31 cellular contexts compared by ENCODE assay signal in the genomic region with DNA sequence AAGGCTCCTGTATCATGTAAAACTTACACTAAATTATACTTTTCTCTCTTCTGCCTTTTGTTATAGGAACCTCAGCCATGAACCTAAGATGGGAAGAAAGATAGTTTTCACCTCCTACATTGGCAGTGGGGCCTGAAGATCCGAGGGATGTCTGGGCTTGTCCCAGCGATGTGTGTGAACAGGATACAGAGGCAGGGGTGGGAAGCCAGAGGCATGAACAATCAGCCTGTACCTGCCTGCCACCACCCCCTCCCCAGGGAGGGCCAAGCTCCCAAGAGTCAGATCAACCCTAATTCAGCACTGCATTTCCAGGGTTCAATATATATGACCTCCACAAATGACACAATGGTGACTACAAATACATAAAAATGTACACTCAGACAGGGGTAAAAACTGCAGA. TPM values are rescaled to one million over a fixed set of nuclear protein-coding genes. Genes with fewer than 3 reads are reported as not detected.
A peak's percentile ranks its signal among the peaks of the same experiment; 100 is the strongest.
DNase-seq lines count a peak whose midpoint lies in the region; ATAC-seq and TF ChIP-seq lines count a peak whose summit lies in the region.
"Had no signal": no experiment of that assay in that cellular context is flagged by ENCODE, and none has a peak within 500 bp of the region (broad histone marks: within the 10 kb centered on the region; RNA-seq: fewer than 3 reads in every experiment).

No MANE protein-coding gene starts in this region.

- H3K23me2 ChIP-seq in H9 (ENCODE audit: insufficient read length, low read depth, low read length, poor library complexity, severe bottlenecking), result no peaks in the 10 kb centered on the region

- no peak overlapping the region for H4K91ac ChIP-seq in H9 (ENCODE audit: insufficient read length, low read depth, low read length)

- peaks cover 0 to 16% (median 0%) of the 10 kb centered on the region in 3 donors for H3K36me3 ChIP-seq in esophagus squamous epithelium
- no peaks in the 10 kb centered on the region for H3K36me3 ChIP-seq in PC-3 (ENCODE audit: low read depth, low read length)
- H3K36me3 ChIP-seq: brain microvascular endothelial cell, tibial artery had no signal

- no peak overlapping the region for H3K23ac ChIP-seq in H9 (ENCODE audit: insufficient read length, low read depth, low read length)

- no peak overlapping the region for H2BK12ac ChIP-seq in H9 (ENCODE audit: insufficient read length, low read depth, low read length)

- H3K9ac ChIP-seq in H9 (ENCODE audit: extremely low read depth, insufficient read length, low read length) (no peak overlapping the region), PC-3 (ENCODE audit: low read length) (no peak overlapping the region)
- H3K9ac ChIP-seq: GM23248, parathyroid adenoma had no signal

- H3K4me3 ChIP-seq in esophagus squamous epithelium (no peak overlapping the region), PC-3 (ENCODE audit: low read length) (no peak overlapping the region)
- H3K4me3 ChIP-seq: GM23248, tibial artery had no signal

- H3K9me3 Mint-ChIP-seq in H9 (no peaks in the 10 kb centered on the region), WTC11 (no peaks in the 10 kb centered on the region)
- no peaks in the 10 kb centered on the region for H3K9me3 Mint-ChIP-seq in stimulated activated memory B cell treated with anti-CD40 and anti-IgM and Interleukin-4, amounts not matched to agents 10 μg/mL and 1 μg/mL and 100 μg/mL, for 72 hours
- H3K9me3 Mint-ChIP-seq: activated T-helper 17 cell treated with anti-CD3 and anti-CD28 coated beads, Interleukin-2, amount 50 U/mL, for 72 hours; immature natural killer cell; nephron progenitor cell; stimulated activated naive CD8-positive, alpha-beta T cell treated with anti-CD3 and anti-CD28 coated beads, Interleukin-15, amount 100 ng/mL, for 72 hours had no signal

- no peak overlapping the region for H3T11ph ChIP-seq in H9 (ENCODE audit: low read length)

- H3K27ac Mint-ChIP-seq in H9, result peak overlapping the region in 2 of 3 experiments; percentile 2 to 83; a peak in 2 of 7 replicates
- H3K27ac Mint-ChIP-seq in WTC11, result peak overlapping the region; percentile 82
- peak overlapping the region; percentile 82 for H3K27ac Mint-ChIP-seq in stimulated activated memory B cell treated with anti-CD40 and anti-IgM and Interleukin-4, amounts not matched to agents 10 μg/mL and 1 μg/mL and 100 μg/mL, for 72 hours
- H3K27ac Mint-ChIP-seq: activated CD4-positive, alpha-beta T cell treated with anti-CD3 and anti-CD28 coated beads for 36 hours; activated CD8-positive, alpha-beta T cell treated with anti-CD3 and anti-CD28 coated beads, Interleukin-2, amount 10 ng/mL, durations not matched to agents 7 days and 5 days; activated T-helper 17 cell treated with anti-CD3 and anti-CD28 coated beads, Interleukin-2, amount 50 U/mL, for 72 hours; immature natural killer cell; nephron progenitor cell had no signal

- H2BK15ac ChIP-seq in H9 (ENCODE audit: low read depth, low read length), result no peak overlapping the region

- no peak overlapping the region for H2BK20ac ChIP-seq in H9 (ENCODE audit: low read depth, low read length, poor library complexity, severe bottlenecking)

- CTCF ChIA-PET in WTC11 (lab: Charles Lee) (no interaction called here), PC-3 (lab: Charles Lee) (no interaction called here)

- no CpG with 5 or more reads among the region's 2 CpGs for WGBS in H9 (ENCODE audit: extremely low coverage, insufficient read length, low lambda C conversion rate)
- 22% methylated on average over 2 of the region's 2 CpGs; no CpG with 5 or more reads in 1 of the 2 donors for WGBS in esophagus squamous epithelium, 2 donors

- H3K4me1 Mint-ChIP-seq in H9 (peaks cover 17 to 23% of the 10 kb centered on the region in 2 experiments), WTC11 (peaks cover 15% of the 10 kb centered on the region)
- peaks cover 80% of the 10 kb centered on the region for H3K4me1 Mint-ChIP-seq in stimulated activated memory B cell treated with anti-CD40 and anti-IgM and Interleukin-4, amounts not matched to agents 10 μg/mL and 1 μg/mL and 100 μg/mL, for 72 hours
- H3K4me1 Mint-ChIP-seq: activated T-helper 17 cell treated with anti-CD3 and anti-CD28 coated beads, Interleukin-2, amount 50 U/mL, for 72 hours had no signal

- no TSS peak for BruUV-seq in PC-3 (replicated peaks; lab: Mats Ljungman, UMichigan)

- H3K4ac ChIP-seq in H9 (ENCODE audit: low read depth, low read length), result no peak overlapping the region

- H4K20me1 ChIP-seq in H9 (ENCODE audit: control insufficient read depth, insufficient read depth, insufficient read length), result no peaks in the 10 kb centered on the region
- no peaks in the 10 kb centered on the region for H4K20me1 ChIP-seq in PC-3 (ENCODE audit: low read length)

- no peak overlapping the region for H2AFZ ChIP-seq in H9 (ENCODE audit: low read length)
- no peak overlapping the region for H2AFZ ChIP-seq in PC-3 (ENCODE audit: low read length)
- H2AFZ ChIP-seq: GM23248, parathyroid adenoma had no signal

- H3F3A ChIP-seq in PC-3 (ENCODE audit: low read length, unreplicated experiment), result no peaks in the 10 kb centered on the region

- no peak overlapping the region for H3K4me2 ChIP-seq in H9 (ENCODE audit: insufficient read depth, insufficient read length, low read length)
- H3K4me2 ChIP-seq in PC-3 (ENCODE audit: low read length), result no peak overlapping the region

- no peak overlapping the region for H3K18ac ChIP-seq in H9 (ENCODE audit: insufficient read length, low read depth, low read length)

- H3K27ac ChIP-seq in H9 (ENCODE audit: insufficient read length, low read depth, low read length) (no peak overlapping the region), esophagus squamous epithelium (peak overlapping the region in 3 of 4 donors; percentile 1 to 41 (median 37)), PC-3 (ENCODE audit: low read length) (no peak overlapping the region)
- H3K27ac ChIP-seq: brain microvascular endothelial cell, C4-2B, GM23248, parathyroid adenoma, tibial artery had no signal

- H2AK5ac ChIP-seq in H9 (ENCODE audit: insufficient read length, low read length), result no peak overlapping the region

- TF ChIP-seq CTCF in H9 (conservative IDR thresholded peaks at IDR 0.05) (no peak), WTC11 (IDR thresholded peaks at IDR 0.05) (no peak), esophagus squamous epithelium (IDR thresholded peaks at IDR 0.05) (no peak), PC-3 (conservative IDR thresholded peaks at IDR 0.05; ENCODE audit: low read depth, low read length) (no peak)

- no peaks in the 10 kb centered on the region for H3K9me2 ChIP-seq in PC-3 (replicated peaks; ENCODE audit: low read length)

- no peaks in the 10 kb centered on the region for H3K79me1 ChIP-seq in H9 (ENCODE audit: insufficient read depth, low read depth, low read length, poor library complexity, severe bottlenecking)

- H3K9me3 ChIP-seq in H9 (ENCODE audit: control insufficient read depth, low read depth, low read length) (no peaks in the 10 kb centered on the region), esophagus squamous epithelium (no peaks in the 10 kb centered on the region), PC-3 (ENCODE audit: low read length) (no peaks in the 10 kb centered on the region)
- H3K9me3 ChIP-seq: tibial artery had no signal

- no peak overlapping the region for H4K8ac ChIP-seq in H9 (replicated peaks; ENCODE audit: insufficient read length, low read depth, low read length)

- no peak overlapping the region for H2BK5ac ChIP-seq in H9 (ENCODE audit: insufficient read length, low read length)

- TF ChIP-seq POLR2A in esophagus squamous epithelium (IDR thresholded peaks at IDR 0.05), result no peak

- H3K4me3 Mint-ChIP-seq in H9, result no peak overlapping the region
- no peak overlapping the region for H3K4me3 Mint-ChIP-seq in WTC11
- H3K4me3 Mint-ChIP-seq in stimulated activated memory B cell treated with anti-CD40 and anti-IgM and Interleukin-4, amounts not matched to agents 10 μg/mL and 1 μg/mL and 100 μg/mL, for 72 hours, result no peak overlapping the region
- H3K4me3 Mint-ChIP-seq: activated CD4-positive, alpha-beta T cell treated with anti-CD3 and anti-CD28 coated beads for 36 hours; activated CD8-positive, alpha-beta T cell treated with anti-CD3 and anti-CD28 coated beads, Interleukin-2, amount 10 ng/mL, durations not matched to agents 7 days and 5 days; activated T-helper 17 cell treated with anti-CD3 and anti-CD28 coated beads, Interleukin-2, amount 50 U/mL, for 72 hours; immature natural killer cell; nephron progenitor cell; stimulated activated naive CD8-positive, alpha-beta T cell treated with anti-CD3 and anti-CD28 coated beads, Interleukin-15, amount 100 ng/mL, for 72 hours had no signal

- H3K56ac ChIP-seq in H9 (ENCODE audit: insufficient read length, low read depth, low read length), result no peak overlapping the region

- H3K27me3 ChIP-seq in H9 (ENCODE audit: insufficient read depth, low read length), result no peaks in the 10 kb centered on the region
- no peaks in the 10 kb centered on the region for H3K27me3 ChIP-seq in esophagus squamous epithelium
- no peaks in the 10 kb centered on the region for H3K27me3 ChIP-seq in PC-3 (ENCODE audit: low read length)
- H3K27me3 ChIP-seq: brain microvascular endothelial cell, tibial artery had no signal

- DNase-seq in H9, result no peak
- DNase-seq in WTC11 (ENCODE audit: low spot score), result no peak
- no peak for DNase-seq in esophagus squamous epithelium (lab: John Stamatoyannopoulos, UW)
- no peak for DNase-seq in PC-3
- no peak for DNase-seq in activated CD8-positive, alpha-beta memory T cell treated with anti-CD3 and anti-CD28 coated beads, Interleukin-2, amount 50 U/mL, for 48 hours
- DNase-seq: activated CD4-positive, alpha-beta T cell treated with anti-CD3 and anti-CD28 coated beads for 36 hours; activated CD8-positive, alpha-beta T cell treated with anti-CD3 and anti-CD28 coated beads, Interleukin-2, amount 10 ng/mL, durations not matched to agents 7 days and 5 days; activated naive CD4-positive, alpha-beta T cell treated with anti-CD3 and anti-CD28 coated beads, Interleukin-2, amount 50 U/mL, for 16 hours; brain microvascular endothelial cell; Calu3; GM23248; immature natural killer cell; left colon; mesenchymal stem cell; NCI-H1105 treated with DMSO at 0.1 percent for 48 hours; NCI-H2029; NCI-H526 treated with DMSO at 0.1 percent for 48 hours; nephron progenitor cell; small intestine; stimulated activated naive CD8-positive, alpha-beta T cell treated with anti-CD3 and anti-CD28 coated beads, Interleukin-15, amount 100 ng/mL, for 72 hours; SW 1271; tibial artery had no signal

- H4K5ac ChIP-seq in H9 (ENCODE audit: insufficient read length, low read depth, low read length), result no peak overlapping the region

- H3K14ac ChIP-seq in H9 (ENCODE audit: insufficient read depth, low read length), result no peak overlapping the region

- POLR2A ChIA-PET in WTC11 (lab: Charles Lee), result no interaction called here
- POLR2A ChIA-PET in PC-3 (lab: Charles Lee; ENCODE audit: unreplicated experiment), result no interaction called here

- H2BK120ac ChIP-seq in H9 (ENCODE audit: low read depth, low read length, poor library complexity, severe bottlenecking), result no peak overlapping the region

- intact Hi-C loops in esophagus squamous epithelium (cut with DNase I), result no loop called here
- intact Hi-C loops in PC-3 (cut with micrococcal nuclease), result no loop called here

- H3K4me1 ChIP-seq in H9 (ENCODE audit: insufficient read depth, low read length) (no peaks in the 10 kb centered on the region), esophagus squamous epithelium (peaks cover 13 to 71% (median 15%) of the 10 kb centered on the region in 3 donors), PC-3 (ENCODE audit: insufficient read depth, low read length) (no peaks in the 10 kb centered on the region)
- H3K4me1 ChIP-seq: parathyroid adenoma had no signal

- H3K36me3 Mint-ChIP-seq in H9 (ENCODE audit: insufficient read depth in 1 of 3, low read depth in 3 of 3), result peaks cover 0 to under 1% (median 0%) of the 10 kb centered on the region in 3 experiments; a peak in 2 of 7 replicates
- no peaks in the 10 kb centered on the region for H3K36me3 Mint-ChIP-seq in WTC11
- peaks cover 7% of the 10 kb centered on the region for H3K36me3 Mint-ChIP-seq in stimulated activated memory B cell treated with anti-CD40 and anti-IgM and Interleukin-4, amounts not matched to agents 10 μg/mL and 1 μg/mL and 100 μg/mL, for 72 hours

- H3K27me3 Mint-ChIP-seq in H9 (ENCODE audit: low read depth) (peaks cover 2% of the 10 kb centered on the region; the same call in 1 of the 2 replicates), WTC11 (ENCODE audit: low read depth) (no peaks in the 10 kb centered on the region)
- H3K27me3 Mint-ChIP-seq in stimulated activated memory B cell treated with anti-CD40 and anti-IgM and Interleukin-4, amounts not matched to agents 10 μg/mL and 1 μg/mL and 100 μg/mL, for 72 hours, result no peaks in the 10 kb centered on the region
- H3K27me3 Mint-ChIP-seq: activated CD4-positive, alpha-beta T cell treated with anti-CD3 and anti-CD28 coated beads for 36 hours; activated T-helper 17 cell treated with anti-CD3 and anti-CD28 coated beads, Interleukin-2, amount 50 U/mL, for 72 hours; stimulated activated naive CD8-positive, alpha-beta T cell treated with anti-CD3 and anti-CD28 coated beads, Interleukin-15, amount 100 ng/mL, for 72 hours had no signal

- ATAC-seq in WTC11 (no peak), PC-3 (no peak), HG03439 (IDR thresholded peaks at IDR 0.05; ENCODE audit: unreplicated experiment) (no peak)
- ATAC-seq in stimulated activated memory B cell treated with anti-CD40 and anti-IgM and Interleukin-4, amounts not matched to agents 10 μg/mL and 1 μg/mL and 100 μg/mL, for 72 hours, result no peak
- ATAC-seq: activated CD4-positive, alpha-beta T cell treated with anti-CD3 and anti-CD28 coated beads for 36 hours; activated CD8-positive, alpha-beta T cell treated with anti-CD3 and anti-CD28 coated beads, Interleukin-2, amount 10 ng/mL, durations not matched to agents 7 days and 5 days; activated T-helper 17 cell treated with anti-CD3 and anti-CD28 coated beads, Interleukin-2, amount 50 U/mL, for 72 hours; left colon; stimulated activated naive CD8-positive, alpha-beta T cell treated with anti-CD3 and anti-CD28 coated beads, Interleukin-15, amount 100 ng/mL, for 72 hours had no signal

- H3K79me2 ChIP-seq in H9 (ENCODE audit: insufficient read depth, low read length), result no peaks in the 10 kb centered on the region; the same call in 1 of the 2 replicates
- no peaks in the 10 kb centered on the region for H3K79me2 ChIP-seq in PC-3 (ENCODE audit: low read length)

RNA-seq across cellular contexts. Expression of a gene that starts 9.4 kb away (rescaled TPM):
- total RNA-seq in H9 (2021) (45.3 and 46.2 TPM in 2 replicates), WTC11 (2021) (53.2 to 62.1 TPM (median 57.6 TPM) in 3 replicates), esophagus squamous epithelium (10 to 100 TPM; 33.1 to 40.2 (median 38.1) TPM), PC-3 (2014; rRNA removed) (29.8 and 39.2 TPM in 2 replicates)

RNA-seq across cellular contexts. Expression of a gene that starts 53.5 kb away (rescaled TPM):
- total RNA-seq in H9 (2021), result not detected in 2 replicates
- 0.23 to 0.62 TPM (median 0.37 TPM) in 3 replicates for total RNA-seq in WTC11 (2021)
- not detected for total RNA-seq in esophagus squamous epithelium
- 1.1 TPM in 1 of 2 replicates, not detected in the other for total RNA-seq in PC-3 (2014; rRNA removed)
- total RNA-seq: activated CD4-positive, alpha-beta T cell treated with anti-CD3 and anti-CD28 coated beads for 36 hours; activated CD8-positive, alpha-beta T cell treated with anti-CD3 and anti-CD28 coated beads, Interleukin-2, amount 10 ng/mL, durations not matched to agents 7 days and 5 days; activated T-helper 17 cell treated with anti-CD3 and anti-CD28 coated beads, Interleukin-2, amount 50 U/mL, for 72 hours; Calu3; chondrocyte; endothelial cell of umbilical vein; glomerular endothelial cell; GM23248; HT1080 had no signal

Comparison
In these comparisons a context has a peak if more than half of its experiments do, and no peak if none do; other contexts are left out.
1. H3K27ac ChIP-seq: peak in esophagus squamous epithelium (3 of 4); none in H9 (single experiment) and PC-3 (single experiment).
2. Peak in every context shown above with its lines, with median percentiles within 50 percentile points of each other: H3K27ac Mint-ChIP-seq.